In genomic region chr1:41924911-41925310, GRCh38 we compare ENCODE assay signal across 21 cellular contexts. TPM values are rescaled to one million over a fixed set of nuclear protein-coding genes. Genes with fewer than 3 reads are reported as not detected.
DNase-seq lines count a peak whose midpoint lies in the region; ATAC-seq and FAIRE-seq lines count a peak whose summit lies in the region.
"Had no signal": no experiment of that assay in that cellular context is flagged by ENCODE, and none has a peak within 500 bp of the region (broad histone marks: within the 10 kb centered on the region; RNA-seq: fewer than 3 reads in every experiment).

No MANE protein-coding gene starts in this region.

- H3K4me1 Mint-ChIP-seq in activated CD4-positive, alpha-beta T cell treated with anti-CD3 and anti-CD28 coated beads, Interleukin-2, amount 10 ng/mL, durations not matched to agents 24 days and 14 days: peaks cover 9% of the 10 kb centered on the region
- H3K4me1 Mint-ChIP-seq in T-cell: peaks cover 13 to 27% (median 14%) of the 10 kb centered on the region in 3 donors
- H3K4me1 Mint-ChIP-seq in stimulated activated naive B cell treated with anti-CD40 and anti-IgM and Interleukin-4, amounts not matched to agents 10 μg/mL and 1 μg/mL and 100 μg/mL, for 72 hours: peaks cover 4 to 6% of the 10 kb centered on the region in 2 donors

- H3K27me3 Mint-ChIP-seq in activated CD4-positive, alpha-beta T cell treated with anti-CD3 and anti-CD28 coated beads, Interleukin-2, amount 10 ng/mL, durations not matched to agents 24 days and 14 days: peaks cover 21% of the 10 kb centered on the region
- peaks cover 0 to 3% of the 10 kb centered on the region in 2 donors for H3K27me3 Mint-ChIP-seq in T-cell
- peaks cover 11 to 40% of the 10 kb centered on the region in 2 donors for H3K27me3 Mint-ChIP-seq in stimulated activated naive B cell treated with anti-CD40 and anti-IgM and Interleukin-4, amounts not matched to agents 10 μg/mL and 1 μg/mL and 100 μg/mL, for 72 hours
- H3K27me3 Mint-ChIP-seq: CD4-positive, alpha-beta T cell had no signal

- H3K9me3 Mint-ChIP-seq in activated CD4-positive, alpha-beta T cell treated with anti-CD3 and anti-CD28 coated beads, Interleukin-2, amount 10 ng/mL, durations not matched to agents 24 days and 14 days: peaks cover 4% of the 10 kb centered on the region
- peaks cover 0 to 11% (median 6%) of the 10 kb centered on the region in 3 donors for H3K9me3 Mint-ChIP-seq in T-cell
- H3K9me3 Mint-ChIP-seq in stimulated activated naive B cell treated with anti-CD40 and anti-IgM and Interleukin-4, amounts not matched to agents 10 μg/mL and 1 μg/mL and 100 μg/mL, for 72 hours: peaks cover 11 to 17% of the 10 kb centered on the region in 2 donors
- H3K9me3 Mint-ChIP-seq: CD8-positive, alpha-beta memory T cell had no signal

- peak; percentile 55 for FAIRE-seq in urothelium cell line (lab: Jason Lieb, UNC)
- FAIRE-seq: A204.1, D721Med, GM12891, GM18507, H54 had no signal

- H3K27ac Mint-ChIP-seq in activated CD4-positive, alpha-beta T cell treated with anti-CD3 and anti-CD28 coated beads, Interleukin-2, amount 10 ng/mL, durations not matched to agents 24 days and 14 days: no peak overlapping the region
- H3K27ac Mint-ChIP-seq in T-cell: peak overlapping the region; percentile 25 to 37
- H3K27ac Mint-ChIP-seq in stimulated activated naive B cell treated with anti-CD40 and anti-IgM and Interleukin-4, amounts not matched to agents 10 μg/mL and 1 μg/mL and 100 μg/mL, for 72 hours: no peak overlapping the region
- H3K27ac Mint-ChIP-seq: B cell; CD14-positive monocyte; CD4-positive, alpha-beta T cell had no signal

- H3K4me3 Mint-ChIP-seq in activated CD4-positive, alpha-beta T cell treated with anti-CD3 and anti-CD28 coated beads, Interleukin-2, amount 10 ng/mL, durations not matched to agents 24 days and 14 days: no peak overlapping the region
- H3K4me3 Mint-ChIP-seq in T-cell: no peak overlapping the region
- no peak overlapping the region for H3K4me3 Mint-ChIP-seq in stimulated activated naive B cell treated with anti-CD40 and anti-IgM and Interleukin-4, amounts not matched to agents 10 μg/mL and 1 μg/mL and 100 μg/mL, for 72 hours
- H3K4me3 Mint-ChIP-seq: B cell; CD14-positive monocyte; CD4-positive, alpha-beta T cell; CD8-positive, alpha-beta memory T cell had no signal

- DNase-seq in activated CD4-positive, alpha-beta T cell treated with anti-CD3 and anti-CD28 coated beads, Interleukin-2, amount 10 ng/mL, durations not matched to agents 24 days and 14 days: peak; percentile 33
- DNase-seq in activated CD4-positive, alpha-beta T cell treated with anti-CD3 and anti-CD28 coated beads for 1 hour: no peak
- peak; percentile 50 for DNase-seq in M059J (ENCODE audit: low read depth)
- no peak for DNase-seq in T-cell
- no peak for DNase-seq in urothelium cell line (ENCODE audit: low spot score)
- no peak for DNase-seq in stimulated activated naive B cell treated with anti-CD40 and anti-IgM and Interleukin-4, amounts not matched to agents 10 μg/mL and 1 μg/mL and 100 μg/mL, for 72 hours
- no peak for DNase-seq in effector CD4-positive, alpha-beta T cell
- DNase-seq: CD4-positive, alpha-beta T cell; CD8-positive, alpha-beta memory T cell; DMS79; GF-D8; GOT3 had no signal

- no peaks in the 10 kb centered on the region for H3K36me3 Mint-ChIP-seq in activated CD4-positive, alpha-beta T cell treated with anti-CD3 and anti-CD28 coated beads, Interleukin-2, amount 10 ng/mL, durations not matched to agents 24 days and 14 days (ENCODE audit: low read depth)
- no peaks in the 10 kb centered on the region for H3K36me3 Mint-ChIP-seq in T-cell
- H3K36me3 Mint-ChIP-seq in stimulated activated naive B cell treated with anti-CD40 and anti-IgM and Interleukin-4, amounts not matched to agents 10 μg/mL and 1 μg/mL and 100 μg/mL, for 72 hours: peaks cover 2 to 4% of the 10 kb centered on the region in 2 donors
- H3K36me3 Mint-ChIP-seq: CD14-positive monocyte; CD8-positive, alpha-beta memory T cell had no signal

- POLR2A ChIA-PET in T-cell (lab: Charles Lee): no interaction called here

- intact Hi-C loops in activated CD4-positive, alpha-beta T cell treated with anti-CD3 and anti-CD28 coated beads, Interleukin-2, amount 10 ng/mL, durations not matched to agents 24 days and 14 days (cut with micrococcal nuclease): loop anchor here (5.0 kb wide), 1 partner anchor 32 kb away; no protein-coding TSS in a partner anchor

- CTCF ChIA-PET in T-cell (lab: Charles Lee): no interaction called here

- ATAC-seq in T-cell (replicated peaks in 1 of 4): no peak
- ATAC-seq in stimulated activated naive B cell treated with anti-CD40 and anti-IgM and Interleukin-4, amounts not matched to agents 10 μg/mL and 1 μg/mL and 100 μg/mL, for 72 hours (replicated peaks): no peak
- no peak for ATAC-seq in GM21529 (IDR thresholded peaks at IDR 0.05; ENCODE audit: unreplicated experiment)

RNA-seq across cellular contexts. Expression of gene HIVEP3, which starts 6.2 kb away (rescaled TPM):
- total RNA-seq in activated CD4-positive, alpha-beta T cell treated with anti-CD3 and anti-CD28 coated beads, Interleukin-2, amount 10 ng/mL, durations not matched to agents 24 days and 14 days: 70.5 and 73.9 TPM in 2 replicates
- total RNA-seq in M059J (2014; rRNA removed; shearing (Covaris generic)): 4.2 and 10.0 TPM in 2 replicates
- 10 to 100 TPM in 1 of 5 donors, 1 to 10 TPM in 4; 7.0 to 15.3 (median 8.8) TPM for total RNA-seq in T-cell
- total RNA-seq: G401 had no signal

Comparison
In these comparisons a context has a peak if more than half of its experiments do, and no peak if none do; other contexts are left out.
1. DNase-seq: peak in activated CD4-positive, alpha-beta T cell treated with anti-CD3 and anti-CD28 coated beads, Interleukin-2, amount 10 ng/mL, durations not matched to agents 24 days and 14 days (single experiment) and M059J (single experiment); none in activated CD4-positive, alpha-beta T cell treated with anti-CD3 and anti-CD28 coated beads for 1 hour (single experiment), T-cell (0 of 34), urothelium cell line (single experiment), stimulated activated naive B cell treated with anti-CD40 and anti-IgM and Interleukin-4, amounts not matched to agents 10 μg/mL and 1 μg/mL and 100 μg/mL, for 72 hours (single experiment) and effector CD4-positive, alpha-beta T cell (single experiment).
2. H3K27ac Mint-ChIP-seq: peak in T-cell (2 of 2); none in activated CD4-positive, alpha-beta T cell treated with anti-CD3 and anti-CD28 coated beads, Interleukin-2, amount 10 ng/mL, durations not matched to agents 24 days and 14 days (single experiment) and stimulated activated naive B cell treated with anti-CD40 and anti-IgM and Interleukin-4, amounts not matched to agents 10 μg/mL and 1 μg/mL and 100 μg/mL, for 72 hours (single experiment).